Comparison of ENCODE assay signal across 8 cellular contexts in the genomic region with DNA sequence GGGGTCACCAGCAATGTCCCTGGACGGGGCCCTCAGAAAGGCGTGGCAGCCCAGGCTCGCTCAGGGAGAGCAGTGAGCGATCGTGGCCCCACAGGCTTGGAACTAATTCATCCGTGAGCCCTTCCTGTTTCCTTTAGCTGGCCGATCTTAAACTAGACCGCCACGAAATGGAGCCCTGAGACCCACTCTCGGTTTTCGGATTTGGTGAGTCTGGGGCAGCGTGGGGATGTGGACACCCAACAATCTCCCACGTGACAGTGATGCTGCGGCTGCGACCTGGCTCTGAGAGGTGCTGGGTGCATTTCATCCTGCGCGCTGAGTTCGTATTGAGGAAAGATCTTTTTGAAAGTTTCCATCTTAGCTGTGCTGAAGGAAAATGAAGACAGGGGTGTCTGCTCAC.
"Had no signal": no experiment of that assay in that cellular context is flagged by ENCODE, and none has a peak within 500 bp of the region (broad histone marks: within the 10 kb centered on the region; RNA-seq: fewer than 3 reads in every experiment).

No MANE protein-coding gene starts in this region.

- H3K9me3 ChIP-seq: HAP-1 had no signal

- H3K36me3 ChIP-seq: HAP-1 had no signal

- H3K4me1 ChIP-seq: HAP-1 had no signal

- H3K4me3 ChIP-seq: HAP-1 had no signal

- H3K27ac ChIP-seq: HL-60 had no signal

- ATAC-seq: HCT116, HepG2 had no signal

- DNase-seq: GOT3, H7, HFFc6, KBM-7 had no signal
